In the genomic region with DNA sequence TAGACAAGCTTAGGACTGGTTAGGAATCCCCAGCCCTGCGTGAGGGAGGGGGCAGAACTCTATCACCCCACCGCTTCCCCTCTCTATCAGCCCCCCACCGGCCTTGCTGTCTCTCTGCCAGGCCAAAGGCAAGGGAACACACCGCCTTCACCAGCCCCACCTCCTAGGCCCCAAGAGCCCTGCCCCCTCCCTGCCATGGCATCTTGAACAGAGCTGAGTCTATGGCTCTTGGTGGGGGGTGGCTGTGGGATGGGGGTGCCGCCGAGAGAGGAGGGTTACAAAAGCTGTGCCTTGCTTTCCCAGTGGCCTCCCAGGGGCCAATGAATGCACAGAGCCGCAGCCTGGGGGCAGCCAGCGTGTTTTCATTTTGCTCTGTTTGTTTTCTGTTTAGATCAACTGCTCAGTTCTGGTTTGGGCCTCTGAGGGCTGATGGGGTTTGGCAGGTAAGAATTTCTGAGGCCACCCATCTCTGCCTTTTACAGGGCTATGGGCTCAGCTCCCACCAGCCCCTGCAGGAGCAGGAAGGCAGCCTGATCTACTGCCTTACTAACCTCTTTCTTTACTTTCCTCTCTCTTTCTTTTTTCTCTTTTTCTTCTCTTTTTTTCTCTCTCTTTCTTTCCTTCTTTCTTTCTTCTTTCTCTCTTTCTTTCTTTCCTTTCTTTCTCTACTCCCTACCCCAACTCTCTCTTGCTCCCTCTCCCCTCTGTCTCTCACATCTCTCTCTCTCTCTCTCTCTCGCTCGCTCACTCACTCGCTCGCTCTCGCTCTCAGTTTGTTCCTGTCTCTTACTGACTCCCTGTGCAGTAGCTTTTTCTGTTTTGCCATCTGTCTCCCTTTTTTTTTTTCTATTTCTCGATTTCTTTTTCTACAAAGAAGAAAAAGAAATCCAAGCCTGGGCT, we compare ENCODE assay signal across 1 cellular context.
TF ChIP-seq lines count a peak whose summit lies in the region.

No MANE protein-coding gene starts in this region.

TF ChIP-seq in HEK293, 187 proteins besides CTCF, POLR2A, EP300 and RAD21 (continued from another document):
- TF ChIP-seq, protein P1, sequence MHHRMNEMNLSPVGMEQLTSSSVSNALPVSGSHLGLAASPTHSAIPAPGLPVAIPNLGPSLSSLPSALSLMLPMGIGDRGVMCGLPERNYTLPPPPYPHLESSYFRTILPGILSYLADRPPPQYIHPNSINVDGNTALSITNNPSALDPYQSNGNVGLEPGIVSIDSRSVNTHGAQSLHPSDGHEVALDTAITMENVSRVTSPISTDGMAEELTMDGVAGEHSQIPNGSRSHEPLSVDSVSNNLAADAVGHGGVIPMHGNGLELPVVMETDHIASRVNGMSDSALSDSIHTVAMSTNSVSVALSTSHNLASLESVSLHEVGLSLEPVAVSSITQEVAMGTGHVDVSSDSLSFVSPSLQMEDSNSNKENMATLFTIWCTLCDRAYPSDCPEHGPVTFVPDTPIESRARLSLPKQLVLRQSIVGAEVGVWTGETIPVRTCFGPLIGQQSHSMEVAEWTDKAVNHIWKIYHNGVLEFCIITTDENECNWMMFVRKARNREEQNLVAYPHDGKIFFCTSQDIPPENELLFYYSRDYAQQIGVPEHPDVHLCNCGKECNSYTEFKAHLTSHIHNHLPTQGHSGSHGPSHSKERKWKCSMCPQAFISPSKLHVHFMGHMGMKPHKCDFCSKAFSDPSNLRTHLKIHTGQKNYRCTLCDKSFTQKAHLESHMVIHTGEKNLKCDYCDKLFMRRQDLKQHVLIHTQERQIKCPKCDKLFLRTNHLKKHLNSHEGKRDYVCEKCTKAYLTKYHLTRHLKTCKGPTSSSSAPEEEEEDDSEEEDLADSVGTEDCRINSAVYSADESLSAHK (tag by site-specific recombination; IDR thresholded peaks at IDR 0.05) = no peak
- TF ChIP-seq ZNF391 (tag by site-specific recombination; IDR thresholded peaks at IDR 0.05; ENCODE audit: borderline replicate concordance, low read depth) (no peak), ZNF157 (tag by site-specific recombination; IDR thresholded peaks at IDR 0.05) (no peak), ZNF596 (tag by site-specific recombination; IDR thresholded peaks at IDR 0.05) (peak; percentile 88), PRDM1 (tag by site-specific recombination; IDR thresholded peaks at IDR 0.05) (peak; percentile 93), ZNF501 (tag by site-specific recombination; IDR thresholded peaks at IDR 0.05) (no peak), ZNF350 (tag by site-specific recombination; IDR thresholded peaks at IDR 0.05) (no peak), FEZF1 (tag by site-specific recombination; IDR thresholded peaks at IDR 0.05) (no peak), ZNF610 (tag by site-specific recombination; IDR thresholded peaks at IDR 0.05; ENCODE audit: borderline replicate concordance) (no peak), ZNF426 (tag by site-specific recombination; IDR thresholded peaks at IDR 0.05) (no peak), GLI4 (tag by site-specific recombination; IDR thresholded peaks at IDR 0.05) (no peak), GLI2 (tag by site-specific recombination; IDR thresholded peaks at IDR 0.05; ENCODE audit: borderline replicate concordance, low read depth) (no peak)
- TF ChIP-seq, protein P2, sequence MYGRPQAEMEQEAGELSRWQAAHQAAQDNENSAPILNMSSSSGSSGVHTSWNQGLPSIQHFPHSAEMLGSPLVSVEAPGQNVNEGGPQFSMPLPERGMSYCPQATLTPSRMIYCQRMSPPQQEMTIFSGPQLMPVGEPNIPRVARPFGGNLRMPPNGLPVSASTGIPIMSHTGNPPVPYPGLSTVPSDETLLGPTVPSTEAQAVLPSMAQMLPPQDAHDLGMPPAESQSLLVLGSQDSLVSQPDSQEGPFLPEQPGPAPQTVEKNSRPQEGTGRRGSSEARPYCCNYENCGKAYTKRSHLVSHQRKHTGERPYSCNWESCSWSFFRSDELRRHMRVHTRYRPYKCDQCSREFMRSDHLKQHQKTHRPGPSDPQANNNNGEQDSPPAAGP (tag by site-specific recombination; IDR thresholded peaks at IDR 0.05) = no peak
- TF ChIP-seq, protein P3, sequence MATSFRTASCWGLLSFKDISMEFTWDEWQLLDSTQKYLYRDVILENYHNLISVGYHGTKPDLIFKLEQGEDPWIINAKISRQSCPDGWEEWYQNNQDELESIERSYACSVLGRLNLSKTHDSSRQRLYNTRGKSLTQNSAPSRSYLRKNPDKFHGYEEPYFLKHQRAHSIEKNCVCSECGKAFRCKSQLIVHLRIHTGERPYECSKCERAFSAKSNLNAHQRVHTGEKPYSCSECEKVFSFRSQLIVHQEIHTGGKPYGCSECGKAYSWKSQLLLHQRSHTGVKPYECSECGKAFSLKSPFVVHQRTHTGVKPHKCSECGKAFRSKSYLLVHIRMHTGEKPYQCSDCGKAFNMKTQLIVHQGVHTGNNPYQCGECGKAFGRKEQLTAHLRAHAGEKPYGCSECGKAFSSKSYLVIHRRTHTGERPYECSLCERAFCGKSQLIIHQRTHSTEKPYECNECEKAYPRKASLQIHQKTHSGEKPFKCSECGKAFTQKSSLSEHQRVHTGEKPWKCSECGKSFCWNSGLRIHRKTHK (tag by site-specific recombination; IDR thresholded peaks at IDR 0.05) = no peak
